8 cellular contexts compared by ENCODE assay signal in genomic region chr1:150486966-150487762, GRCh38. TPM values are rescaled to one million over a fixed set of nuclear protein-coding genes. Genes with fewer than 3 reads are reported as not detected.
A peak's percentile ranks its signal among the peaks of the same experiment; 100 is the strongest.
DNase-seq lines count a peak whose midpoint lies in the region; ATAC-seq and TF ChIP-seq lines count a peak whose summit lies in the region.

Gene TARS2, plus strand, starts transcription at chr1:150487419. Its CDS starts 32 bp downstream, at chr1:150487451.

- H3K4me1 ChIP-seq in ovary (ENCODE audit: insufficient read depth), result peaks cover 6% of the 10 kb centered on the region
- peaks cover 6 to 7% of the 10 kb centered on the region in 2 donors for H3K4me1 ChIP-seq in thyroid gland

- H3K36me3 ChIP-seq in ovary (no peaks in the 10 kb centered on the region), thyroid gland (peaks cover 7 to 16% of the 10 kb centered on the region in 2 donors)

- TF ChIP-seq EP300 in ovary (IDR thresholded peaks at IDR 0.05), result no peak

- H3K27ac Mint-ChIP-seq in activated naive CD8-positive, alpha-beta T cell treated with anti-CD3 and anti-CD28 coated beads, Interleukin-2, amount 10 ng/mL, durations not matched to agents 7 days and 5 days, result peak within 1 kb of the TSS; percentile 96

- DNase-seq in GM10266 (ENCODE audit: extremely low spot score) (peak; percentile 94), NCI-H1105 (lab: John Stamatoyannopoulos, UW) (peak; percentile 94), SKM-1 treated with dmso at 0.1 percent for 144 hours (lab: John Stamatoyannopoulos, UW; ENCODE audit: unreplicated experiment) (peak; percentile 100), Right ventricle myocardium inferior (ENCODE audit: missing footprints) (peak; percentile 92), ovary (peak; percentile 91 to 98 (median 93)), thyroid gland (peak; percentile 95)
- peak; percentile 84 for DNase-seq in activated naive CD8-positive, alpha-beta T cell treated with anti-CD3 and anti-CD28 coated beads, Interleukin-2, amount 10 ng/mL, durations not matched to agents 7 days and 5 days

- peak within 1 kb of the TSS; percentile 96 for H3K4me3 Mint-ChIP-seq in activated naive CD8-positive, alpha-beta T cell treated with anti-CD3 and anti-CD28 coated beads, Interleukin-2, amount 10 ng/mL, durations not matched to agents 7 days and 5 days

- H3K27ac ChIP-seq in ovary (peak within 1 kb of the TSS in 1 of 2 donors; percentile 9), thyroid gland (peak within 1 kb of the TSS; percentile 49 to 74 (median 50))

- no peaks in the 10 kb centered on the region for H3K9me3 Mint-ChIP-seq in activated naive CD8-positive, alpha-beta T cell treated with anti-CD3 and anti-CD28 coated beads, Interleukin-2, amount 10 ng/mL, durations not matched to agents 7 days and 5 days

- WGBS in ovary, 3 donors, result 0 to 1% (median 0%) methylated on average over 30 of the region's 30 CpGs
- 0 to 1% methylated on average over 30 of the region's 30 CpGs for WGBS in thyroid gland, 2 donors

- H3K27me3 Mint-ChIP-seq in activated naive CD8-positive, alpha-beta T cell treated with anti-CD3 and anti-CD28 coated beads, Interleukin-2, amount 10 ng/mL, durations not matched to agents 7 days and 5 days, result no peaks in the 10 kb centered on the region

- H3K27me3 ChIP-seq in ovary (no peaks in the 10 kb centered on the region), thyroid gland (no peaks in the 10 kb centered on the region)

- ATAC-seq in HG02623 (IDR thresholded peaks at IDR 0.05; ENCODE audit: unreplicated experiment), result peak; percentile 99
- ATAC-seq in activated naive CD8-positive, alpha-beta T cell treated with anti-CD3 and anti-CD28 coated beads, Interleukin-2, amount 10 ng/mL, durations not matched to agents 7 days and 5 days (ENCODE audit: low read depth), result peak; percentile 100
- ATAC-seq in Right ventricle myocardium inferior, result peak; percentile 100

- TF ChIP-seq POLR2A in ovary (IDR thresholded peaks at IDR 0.05), result peak; percentile 25
- TF ChIP-seq POLR2A in thyroid gland (IDR thresholded peaks at IDR 0.05), result peak in 1 of 2 donors; percentile 66

- POLR2A ChIA-PET in activated naive CD8-positive, alpha-beta T cell treated with anti-CD3 and anti-CD28 coated beads, Interleukin-2, amount 10 ng/mL, durations not matched to agents 7 days and 5 days (lab: Charles Lee), result interaction anchor here (0.7 to 3.0 kb wide), 10 partner anchors 10 to 254 kb away, joined by 3 to 20 read pairs (median 4); partner anchors contain the start of genes ENSA, FALEC and MCL1

- H3K4me3 ChIP-seq in ovary (peak within 1 kb of the TSS; percentile 61), thyroid gland (replicated peaks in 1 of 3) (peak within 1 kb of the TSS; percentile 7 to 90 (median 81))

- intact Hi-C loops in Right ventricle myocardium inferior (cut with DNase I), result loop anchor here (2.0 kb wide), 1 partner anchor 46 kb away; no protein-coding TSS in a partner anchor
- intact Hi-C loops in ovary (cut with DNase I), result no loop called here
- intact Hi-C loops in thyroid gland (cut with DNase I), result no loop called here

- H3K9me3 ChIP-seq in ovary (no peaks in the 10 kb centered on the region), thyroid gland (no peaks in the 10 kb centered on the region)

- peaks cover 11% of the 10 kb centered on the region for H3K4me1 Mint-ChIP-seq in activated naive CD8-positive, alpha-beta T cell treated with anti-CD3 and anti-CD28 coated beads, Interleukin-2, amount 10 ng/mL, durations not matched to agents 7 days and 5 days

- TF ChIP-seq CTCF in GM10266 (IDR thresholded peaks at IDR 0.05; ENCODE audit: control insufficient read depth, insufficient read depth, low read depth, missing control alignments) (no peak), ovary (IDR thresholded peaks at IDR 0.05) (peak in 2 of 3 donors; percentile 68 to 78), thyroid gland (IDR thresholded peaks at IDR 0.05) (peak in 4 of 6 experiments; percentile 27 to 43 (median 39))

- H3K36me3 Mint-ChIP-seq in activated naive CD8-positive, alpha-beta T cell treated with anti-CD3 and anti-CD28 coated beads, Interleukin-2, amount 10 ng/mL, durations not matched to agents 7 days and 5 days, result peaks cover 8% of the 10 kb centered on the region

RNA-seq across cellular contexts. Expression of gene TARS2, which starts in this region (rescaled TPM):
- 10 to 100 TPM; 41.6 to 42.9 TPM for total RNA-seq in activated naive CD8-positive, alpha-beta T cell treated with anti-CD3 and anti-CD28 coated beads, Interleukin-2, amount 10 ng/mL, durations not matched to agents 7 days and 5 days
- 29.6 TPM for total RNA-seq in Right ventricle myocardium inferior
- 10 to 100 TPM in 6 of 7 donors, 1 to 10 TPM in 1; 8.0 to 24.3 (median 17.2) TPM for total RNA-seq in ovary
- 10 to 100 TPM; 15.1 to 20.2 TPM for polyA plus RNA-seq in ovary
- total RNA-seq in thyroid gland, result 10 to 100 TPM; 13.8 to 18.2 (median 14.8) TPM
